ENCODE assay signal across 21 cellular contexts in the genomic region with DNA sequence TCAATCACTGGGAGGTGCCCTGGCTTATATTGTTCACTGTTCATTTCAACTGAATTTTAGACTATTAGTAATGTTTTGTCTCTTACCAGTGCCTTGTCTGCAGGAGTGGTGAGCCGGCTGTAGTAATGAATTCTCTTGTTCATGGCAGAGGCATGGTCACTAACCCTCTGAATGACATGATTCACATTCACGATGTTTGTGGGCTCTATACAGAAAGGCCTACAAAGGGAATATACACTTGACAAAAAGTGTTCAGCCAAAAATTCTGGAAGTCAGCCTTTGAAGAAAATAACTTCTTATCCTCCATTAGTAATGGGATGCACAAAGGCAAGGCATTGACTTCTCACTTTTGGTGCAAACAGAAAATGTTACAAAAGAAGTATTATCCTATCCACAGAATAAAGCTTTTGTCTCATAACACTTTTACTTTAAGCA. TPM values are rescaled to one million over a fixed set of nuclear protein-coding genes. Genes with fewer than 3 reads are reported as not detected.
DNase-seq lines count a peak whose midpoint lies in the region; ATAC-seq, FAIRE-seq and TF ChIP-seq lines count a peak whose summit lies in the region.
"Had no signal": no experiment of that assay in that cellular context is flagged by ENCODE, and none has a peak within 500 bp of the region (broad histone marks: within the 10 kb centered on the region; RNA-seq: fewer than 3 reads in every experiment).

No MANE protein-coding gene starts in this region.

- no peak overlapping the region for H3K27ac Mint-ChIP-seq in activated naive CD8-positive, alpha-beta T cell treated with anti-CD3 and anti-CD28 coated beads for 36 hours
- H3K27ac Mint-ChIP-seq: CD8-positive, alpha-beta memory T cell; type B pancreatic cell had no signal

- peaks cover 4% of the 10 kb centered on the region for H3K4me1 Mint-ChIP-seq in activated naive CD8-positive, alpha-beta T cell treated with anti-CD3 and anti-CD28 coated beads for 36 hours

- in situ Hi-C loops in astrocyte of the spinal cord (cut with HindIII; ENCODE audit: low sequenced_read_pairs) = no loop called here

- 100% methylated on average over 2 of the region's 2 CpGs; no CpG with 5 or more reads in 1 of the 2 experiments for WGBS in mesodermal cell (ENCODE audit: insufficient coverage in 2 of 2), 2 experiments

- TF ChIP-seq CTCF in D721Med (IDR thresholded peaks at IDR 0.05; ENCODE audit: insufficient read depth, missing control alignments) (no peak), astrocyte of the spinal cord (IDR thresholded peaks at IDR 0.05; ENCODE audit: low read depth, low read length) (no peak)

- H3K27me3 ChIP-seq in subcutaneous abdominal adipose tissue (ENCODE audit: control insufficient read depth in 5 of 5, insufficient read depth in 4 of 5, low read length in 5 of 5) = no peaks in the 10 kb centered on the region
- H3K27me3 ChIP-seq: body of pancreas, gastrocnemius medialis, left lung had no signal

- FAIRE-seq in D721Med (lab: Jason Lieb, UNC) = peak; percentile 16
- FAIRE-seq: endothelial cell of umbilical vein, RCC 7860, TTC549 had no signal

- no peak overlapping the region for H3K4me3 ChIP-seq in astrocyte of the spinal cord (ENCODE audit: low read depth, low read length)
- no peak overlapping the region for H3K4me3 ChIP-seq in mesodermal cell (ENCODE audit: extremely low read depth, insufficient read depth, low read length, poor library complexity, severe bottlenecking)
- H3K4me3 ChIP-seq in subcutaneous abdominal adipose tissue (ENCODE audit: low read depth in 1 of 5, low read length in 5 of 5) = no peak overlapping the region
- H3K4me3 ChIP-seq: body of pancreas, gastrocnemius medialis, left lung had no signal

- H3K9me3 Mint-ChIP-seq in activated naive CD8-positive, alpha-beta T cell treated with anti-CD3 and anti-CD28 coated beads for 36 hours = no peaks in the 10 kb centered on the region
- H3K9me3 Mint-ChIP-seq: CD8-positive, alpha-beta memory T cell; type B pancreatic cell had no signal

- H3K27ac ChIP-seq in mesodermal cell (ENCODE audit: low read depth, low read length, severe bottlenecking) (peak overlapping the region; percentile 30), subcutaneous abdominal adipose tissue (ENCODE audit: low read depth, low read length) (peak overlapping the region; percentile 66)
- H3K27ac ChIP-seq: body of pancreas, gastrocnemius medialis, left lung had no signal

- H3K9me3 ChIP-seq in mesodermal cell (ENCODE audit: control insufficient read depth, low read length) (no peaks in the 10 kb centered on the region), subcutaneous abdominal adipose tissue (ENCODE audit: control insufficient read depth in 5 of 5, low read length in 5 of 5) (no peaks in the 10 kb centered on the region)
- H3K9me3 ChIP-seq: body of pancreas, gastrocnemius medialis, left lung had no signal

- DNase-seq in D721Med (ENCODE audit: insufficient read length, low spot score) = no peak
- DNase-seq in astrocyte of the spinal cord (ENCODE audit: low read depth, low spot score) = peak; percentile 38
- DNase-seq in activated naive CD8-positive, alpha-beta T cell treated with anti-CD3 and anti-CD28 coated beads for 36 hours = no peak
- no peak for DNase-seq in OCI-M1 (lab: John Stamatoyannopoulos, UW)
- DNase-seq in GDM1 (lab: John Stamatoyannopoulos, UW) = no peak
- DNase-seq: activated naive CD4-positive, alpha-beta T cell treated with Interleukin-2 at 50 U/mL for 16 hours; activated T-cell treated with anti-CD3 and anti-CD28 coated beads for 4 hours; body of pancreas; CD8-positive, alpha-beta memory T cell; gastrocnemius medialis; H7; left lung; NCI-H1694; SW 1271 had no signal

- peaks cover 2% of the 10 kb centered on the region for H3K36me3 Mint-ChIP-seq in activated naive CD8-positive, alpha-beta T cell treated with anti-CD3 and anti-CD28 coated beads for 36 hours

- H3K36me3 ChIP-seq in mesodermal cell (ENCODE audit: control insufficient read depth, insufficient read depth, low read length) = peaks cover 25% of the 10 kb centered on the region
- peaks cover 0 to 2% (median 0%) of the 10 kb centered on the region in 5 donors for H3K36me3 ChIP-seq in subcutaneous abdominal adipose tissue (ENCODE audit: control insufficient read depth in 5 of 5, insufficient read depth in 5 of 5, low read length in 5 of 5)
- H3K36me3 ChIP-seq: gastrocnemius medialis had no signal

- H3K4me1 ChIP-seq in mesodermal cell (ENCODE audit: control insufficient read depth, insufficient read depth, low read length, poor library complexity, severe bottlenecking) (peaks cover 19% of the 10 kb centered on the region), subcutaneous abdominal adipose tissue (ENCODE audit: control insufficient read depth in 5 of 5, insufficient read depth in 5 of 5, low read length in 5 of 5) (peaks cover 0 to 8% (median 7%) of the 10 kb centered on the region in 5 donors)

- H3K27me3 Mint-ChIP-seq in activated naive CD8-positive, alpha-beta T cell treated with anti-CD3 and anti-CD28 coated beads for 36 hours = no peaks in the 10 kb centered on the region
- H3K27me3 Mint-ChIP-seq: CD8-positive, alpha-beta memory T cell; type B pancreatic cell had no signal

- ATAC-seq in GM18909 (IDR thresholded peaks at IDR 0.05; ENCODE audit: poor library complexity, unreplicated experiment) = no peak
- ATAC-seq: body of pancreas, gastrocnemius medialis, left lung had no signal

- H3K9ac ChIP-seq in subcutaneous abdominal adipose tissue (ENCODE audit: low read length in 5 of 5) = no peak overlapping the region

- no peak overlapping the region for H3K4me3 Mint-ChIP-seq in activated naive CD8-positive, alpha-beta T cell treated with anti-CD3 and anti-CD28 coated beads for 36 hours
- H3K4me3 Mint-ChIP-seq: CD8-positive, alpha-beta memory T cell; type B pancreatic cell had no signal

RNA-seq across cellular contexts. Expression of gene SLC38A9, which starts 39.6 kb away (rescaled TPM):
- polyA plus RNA-seq in mesodermal cell (2013, experiment 1 of 2) = 22.3 TPM
- polyA plus RNA-seq in mesodermal cell (2013, experiment 2 of 2) = 23.5 TPM
- 10 to 100 TPM; 14.4 to 15.6 TPM for total RNA-seq in activated naive CD8-positive, alpha-beta T cell treated with anti-CD3 and anti-CD28 coated beads for 36 hours
